Comparison of ENCODE assay signal across 9 cellular contexts in genomic region chr1:1426961-1427934, GRCh38. TPM values are rescaled to one million over a fixed set of nuclear protein-coding genes. Genes with fewer than 3 reads are reported as not detected.
DNase-seq lines count a peak whose midpoint lies in the region; ATAC-seq, FAIRE-seq and TF ChIP-seq lines count a peak whose summit lies in the region.
"Had no signal": no experiment of that assay in that cellular context is flagged by ENCODE, and none has a peak within 500 bp of the region (broad histone marks: within the 10 kb centered on the region; RNA-seq: fewer than 3 reads in every experiment).

No MANE protein-coding gene starts in this region.

- H3K79me2 ChIP-seq in astrocyte (ENCODE audit: insufficient read depth, low read length): no peaks in the 10 kb centered on the region

- peaks cover 2% of the 10 kb centered on the region for H3K27me3 Mint-ChIP-seq in astrocyte (ENCODE audit: low read depth, unreplicated experiment)

- no peaks in the 10 kb centered on the region for H4K20me1 ChIP-seq in astrocyte (ENCODE audit: insufficient read depth, low read length)

- FAIRE-seq in astrocyte (lab: Jason Lieb, UNC): no peak
- FAIRE-seq in GM19239 (lab: Jason Lieb, UNC): no peak

- H3K9me3 Mint-ChIP-seq in astrocyte (ENCODE audit: unreplicated experiment): no peaks in the 10 kb centered on the region

- DNase-seq in cardiac muscle cell (ENCODE audit: low read depth in 1 of 2, low spot score in 1 of 2) (peak in 1 of 2 donors; percentile 54), left ventricle myocardium superior (no peak), astrocyte (ENCODE audit: low read depth) (no peak), left kidney (ENCODE audit: low read depth, low spot score) (peak; percentile 82), uterus (no peak), NCI-H345 treated with DMSO at 0.1 percent for 48 hours (lab: John Stamatoyannopoulos, UW; ENCODE audit: unreplicated experiment) (no peak), GM19239 (ENCODE audit: insufficient read length, low spot score) (no peak), erythroblast (lab: John Stamatoyannopoulos, UW) (no peak)
- DNase-seq: activated CD4-positive, alpha-beta T cell treated with anti-CD3 and anti-CD28 coated beads for 1 hour had no signal

- intact Hi-C loops in left ventricle myocardium superior (cut with micrococcal nuclease) (no loop called here), uterus (cut with DNase I; ENCODE audit: low total_unique reads) (no loop called here)

- H3K9me3 ChIP-seq in cardiac muscle cell (ENCODE audit: low read depth) (no peaks in the 10 kb centered on the region), astrocyte (ENCODE audit: insufficient read depth, low read depth, low read length) (no peaks in the 10 kb centered on the region), uterus (no peaks in the 10 kb centered on the region)

- no peak overlapping the region for H3K4me3 Mint-ChIP-seq in astrocyte (ENCODE audit: unreplicated experiment)

- H3K27ac Mint-ChIP-seq in astrocyte (ENCODE audit: unreplicated experiment): no peak overlapping the region

- H3K36me3 ChIP-seq in cardiac muscle cell: no peaks in the 10 kb centered on the region
- H3K36me3 ChIP-seq in astrocyte (ENCODE audit: insufficient read depth, low read length): no peaks in the 10 kb centered on the region
- no peaks in the 10 kb centered on the region for H3K36me3 ChIP-seq in uterus

- H3K4me1 ChIP-seq in cardiac muscle cell (ENCODE audit: low read depth) (peaks cover 20% of the 10 kb centered on the region), astrocyte (ENCODE audit: insufficient read depth, low read length) (peaks cover 18% of the 10 kb centered on the region), uterus (peaks cover 9 to 20% of the 10 kb centered on the region in 2 donors)

- H2AFZ ChIP-seq in astrocyte (ENCODE audit: low read depth, low read length): no peak overlapping the region

- H3K4me1 Mint-ChIP-seq in astrocyte (ENCODE audit: low read depth, unreplicated experiment): peaks cover 22% of the 10 kb centered on the region

- H3K4me3 ChIP-seq in cardiac muscle cell (peak overlapping the region; percentile 56), astrocyte (ENCODE audit: insufficient read depth, low read depth, low read length) (peak overlapping the region; percentile 10), uterus (peak overlapping the region; percentile 2 to 36)

- H3K27me3 ChIP-seq in cardiac muscle cell (no peaks in the 10 kb centered on the region), astrocyte (ENCODE audit: insufficient read depth, low read length) (no peaks in the 10 kb centered on the region), uterus (no peaks in the 10 kb centered on the region)

- no peak overlapping the region for H3K9ac ChIP-seq in astrocyte (ENCODE audit: low read length)

- TF ChIP-seq POLR2A in uterus (IDR thresholded peaks at IDR 0.05): no peak
- TF ChIP-seq POLR2A in erythroblast (IDR thresholded peaks at IDR 0.05; ENCODE audit: low read length): no peak

- TF ChIP-seq CTCF in cardiac muscle cell (IDR thresholded peaks at IDR 0.05; ENCODE audit: low read depth, low read length) (no peak), astrocyte (IDR thresholded peaks at IDR 0.05; ENCODE audit: insufficient read depth, low read depth, low read length) (no peak), uterus (IDR thresholded peaks at IDR 0.05) (no peak)

- H3K4me2 ChIP-seq in astrocyte (ENCODE audit: low read length): peak overlapping the region; percentile 75

- no peaks in the 10 kb centered on the region for H3K36me3 Mint-ChIP-seq in astrocyte (ENCODE audit: low read depth, unreplicated experiment)

- no peak for ATAC-seq in left ventricle myocardium superior

- no peak overlapping the region for H3K27ac ChIP-seq in cardiac muscle cell
- H3K27ac ChIP-seq in astrocyte (ENCODE audit: low read depth, low read length): no peak overlapping the region
- peak overlapping the region; percentile 45 to 77 for H3K27ac ChIP-seq in uterus

RNA-seq across cellular contexts. Expression of gene ANKRD65, which starts 6.2 kb away (rescaled TPM):
- total RNA-seq in cardiac muscle cell: 0.49 and 0.60 TPM in 2 replicates
- polyA plus RNA-seq in cardiac muscle cell: 0.32 and 2.0 TPM in 2 replicates
- 2.1 TPM for total RNA-seq in left ventricle myocardium superior
- total RNA-seq in astrocyte: 0.64 TPM in 1 of 2 replicates, not detected in the other
- total RNA-seq in uterus: 10 to 100 TPM in 2 of 4 donors, 1 to 10 TPM in 2; 1.3 to 20.0 (median 6.7) TPM

RNA-seq across cellular contexts. Expression of gene VWA1, which starts 8.2 kb away (rescaled TPM):
- total RNA-seq in cardiac muscle cell (31.5 and 40.4 TPM in 2 replicates), left ventricle myocardium superior (13.5 TPM), astrocyte (60.4 and 81.2 TPM in 2 replicates), uterus (10 to 100 TPM; 15.6 to 67.1 (median 47.1) TPM)
- polyA plus RNA-seq in cardiac muscle cell: 31.5 and 48.1 TPM in 2 replicates

RNA-seq across cellular contexts. Expression of gene MRPL20, which starts 20.2 kb away (rescaled TPM):
- total RNA-seq in cardiac muscle cell (97.6 and 168 TPM in 2 replicates), left ventricle myocardium superior (155 TPM), astrocyte (87.3 and 88.5 TPM in 2 replicates), uterus (100 to 1,000 TPM in 1 of 4 donors, 10 to 100 TPM in 3; 34.3 to 114 (median 65.1) TPM)
- polyA plus RNA-seq in cardiac muscle cell: 204 and 255 TPM in 2 replicates

RNA-seq across cellular contexts. Expression of gene ATAD3C, which starts 22.2 kb away (rescaled TPM):
- total RNA-seq in cardiac muscle cell (0.21 and 0.28 TPM in 2 replicates), left ventricle myocardium superior (1.9 TPM), astrocyte (1.8 and 2.5 TPM in 2 replicates), uterus (1 to 10 TPM in 2 of 4 donors, under 1 TPM in 1, not detected in 1; 0.77 to 3.8 (median 1.7) TPM)
- 0.49 and 0.53 TPM in 2 replicates for polyA plus RNA-seq in cardiac muscle cell

RNA-seq across cellular contexts. Expression of gene CCNL2, which starts 28.1 kb away (rescaled TPM):
- total RNA-seq in cardiac muscle cell (183 and 230 TPM in 2 replicates), left ventricle myocardium superior (61.0 TPM), astrocyte (194 and 197 TPM in 2 replicates), uterus (100 to 1,000 TPM; 207 to 351 (median 281) TPM)
- polyA plus RNA-seq in cardiac muscle cell: 283 and 301 TPM in 2 replicates

Comparison
In these comparisons a context has a peak if more than half of its experiments do, and no peak if none do; other contexts are left out.
1. H3K27ac ChIP-seq: peak in uterus (2 of 2); none in cardiac muscle cell (single experiment) and astrocyte (single experiment).
2. Peak in every context shown above with its lines, with median percentiles within 50 percentile points of each other: H3K4me3 ChIP-seq.